Comparison of ENCODE assay signal across 4 cellular contexts in the genomic region with DNA sequence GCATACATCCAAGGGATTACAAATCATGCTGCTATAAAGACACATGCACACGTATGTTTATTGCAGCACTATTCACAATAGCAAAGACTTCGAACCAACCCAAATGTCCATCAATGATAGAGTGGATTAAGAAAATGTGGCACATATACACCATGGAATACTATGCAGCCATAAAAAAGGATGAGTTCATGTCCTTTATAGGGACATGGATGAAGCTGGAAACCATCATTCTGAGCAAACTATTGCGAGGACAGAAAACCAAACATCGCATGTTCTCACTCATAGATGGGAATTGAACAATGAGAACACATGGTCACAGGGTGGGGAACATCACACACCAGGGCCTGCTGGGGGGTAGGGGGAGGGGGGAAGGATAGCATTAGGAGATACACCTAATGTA. TPM values are rescaled to one million over a fixed set of nuclear protein-coding genes. Genes with fewer than 3 reads are reported as not detected.
"Had no signal": no experiment of that assay in that cellular context is flagged by ENCODE, and none has a peak within 500 bp of the region (broad histone marks: within the 10 kb centered on the region; RNA-seq: fewer than 3 reads in every experiment).

No MANE protein-coding gene starts in this region.

RNA-seq across cellular contexts. Expression of gene STAP1, which starts 26.1 kb away (rescaled TPM):
- total RNA-seq: mammary epithelial cell, neural crest cell, osteoblast, right cardiac atrium had no signal
- polyA plus RNA-seq: mammary epithelial cell, right cardiac atrium had no signal
